8 cellular contexts compared by ENCODE assay signal in the genomic region with DNA sequence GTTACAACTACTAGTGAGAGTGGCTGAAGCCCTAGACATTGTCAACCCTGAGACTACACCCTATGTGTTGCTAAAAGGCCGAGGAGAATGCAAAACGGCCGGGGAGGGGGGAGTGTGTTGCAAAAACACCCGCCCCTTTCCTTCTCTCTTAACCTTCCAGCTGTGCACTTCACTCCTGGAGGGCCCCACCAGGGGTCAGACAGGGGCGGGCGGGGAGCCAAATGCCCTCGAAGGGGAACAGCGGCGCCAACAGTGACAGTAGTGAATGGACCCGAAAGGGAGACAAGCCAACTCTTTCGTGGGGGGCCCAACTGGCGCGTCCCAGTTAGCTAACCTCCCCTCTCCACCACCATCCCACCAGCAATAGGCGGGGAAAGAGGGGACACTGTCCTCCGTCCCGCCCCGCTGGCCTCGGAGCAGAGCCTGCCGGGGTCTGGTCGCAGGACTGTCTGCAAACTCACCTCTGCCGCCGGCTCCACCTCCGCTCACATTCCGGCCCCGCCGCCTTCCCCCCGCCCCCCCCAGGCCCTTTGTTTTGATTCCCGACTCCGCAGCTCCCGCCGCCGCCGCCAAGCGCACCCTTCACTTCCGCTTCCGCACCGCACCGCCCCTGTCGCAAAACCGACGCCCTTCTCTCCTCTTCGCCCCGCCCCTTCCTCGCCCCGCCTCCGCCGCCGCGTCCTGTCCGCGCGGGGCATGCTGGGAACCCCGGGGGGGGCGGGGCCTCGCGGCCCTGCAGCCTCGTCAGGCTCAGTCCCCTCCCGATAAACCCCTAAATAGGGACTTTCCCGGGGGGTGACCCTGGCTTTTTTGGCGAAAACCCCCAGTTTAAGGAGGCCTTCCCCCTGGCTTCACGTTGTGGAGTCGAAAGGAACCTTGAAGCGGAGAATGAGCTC. TPM values are rescaled to one million over a fixed set of nuclear protein-coding genes. Genes with fewer than 3 reads are reported as not detected.
DNase-seq lines count a peak whose midpoint lies in the region; ATAC-seq and TF ChIP-seq lines count a peak whose summit lies in the region.

A gene with protein sequence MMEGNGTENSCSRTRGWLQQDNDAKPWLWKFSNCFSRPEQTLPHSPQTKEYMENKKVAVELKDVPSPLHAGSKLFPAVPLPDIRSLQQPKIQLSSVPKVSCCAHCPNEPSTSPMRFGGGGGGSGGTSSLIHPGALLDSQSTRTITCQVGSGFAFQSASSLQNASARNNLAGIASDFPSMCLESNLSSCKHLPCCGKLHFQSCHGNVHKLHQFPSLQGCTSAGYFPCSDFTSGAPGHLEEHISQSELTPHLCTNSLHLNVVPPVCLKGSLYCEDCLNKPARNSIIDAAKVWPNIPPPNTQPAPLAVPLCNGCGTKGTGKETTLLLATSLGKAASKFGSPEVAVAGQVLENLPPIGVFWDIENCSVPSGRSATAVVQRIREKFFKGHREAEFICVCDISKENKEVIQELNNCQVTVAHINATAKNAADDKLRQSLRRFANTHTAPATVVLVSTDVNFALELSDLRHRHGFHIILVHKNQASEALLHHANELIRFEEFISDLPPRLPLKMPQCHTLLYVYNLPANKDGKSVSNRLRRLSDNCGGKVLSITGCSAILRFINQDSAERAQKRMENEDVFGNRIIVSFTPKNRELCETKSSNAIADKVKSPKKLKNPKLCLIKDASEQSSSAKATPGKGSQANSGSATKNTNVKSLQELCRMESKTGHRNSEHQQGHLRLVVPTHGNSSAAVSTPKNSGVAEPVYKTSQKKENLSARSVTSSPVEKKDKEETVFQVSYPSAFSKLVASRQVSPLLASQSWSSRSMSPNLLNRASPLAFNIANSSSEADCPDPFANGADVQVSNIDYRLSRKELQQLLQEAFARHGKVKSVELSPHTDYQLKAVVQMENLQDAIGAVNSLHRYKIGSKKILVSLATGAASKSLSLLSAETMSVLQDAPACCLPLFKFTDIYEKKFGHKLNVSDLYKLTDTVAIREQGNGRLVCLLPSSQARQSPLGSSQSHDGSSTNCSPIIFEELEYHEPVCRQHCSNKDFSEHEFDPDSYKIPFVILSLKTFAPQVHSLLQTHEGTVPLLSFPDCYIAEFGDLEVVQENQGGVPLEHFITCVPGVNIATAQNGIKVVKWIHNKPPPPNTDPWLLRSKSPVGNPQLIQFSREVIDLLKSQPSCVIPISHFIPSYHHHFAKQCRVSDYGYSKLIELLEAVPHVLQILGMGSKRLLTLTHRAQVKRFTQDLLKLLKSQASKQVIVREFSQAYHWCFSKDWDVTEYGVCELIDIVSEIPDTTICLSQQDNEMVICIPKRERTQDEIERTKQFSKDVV (N-terminal part only) (minus strand): TSS at position 598 of the 896 bp plus-strand sequence. CDS start 3,921 bp downstream, outside the sequence.

- H3K36me3 Mint-ChIP-seq in activated naive CD4-positive, alpha-beta T cell treated with anti-CD3 and anti-CD28 coated beads, Interleukin-2, amount 10 ng/mL, durations not matched to agents 7 days and 5 days: peaks cover 27% of the 10 kb centered on the region

- H3K27ac ChIP-seq in SK-N-MC (peak within 1 kb of the TSS; percentile 99), gastroesophageal sphincter (peak within 1 kb of the TSS; percentile 96 to 99 (median 98))

- no peaks in the 10 kb centered on the region for H3K9me3 Mint-ChIP-seq in activated naive CD4-positive, alpha-beta T cell treated with anti-CD3 and anti-CD28 coated beads, Interleukin-2, amount 10 ng/mL, durations not matched to agents 7 days and 5 days

- peaks cover 62% of the 10 kb centered on the region for H3K4me1 Mint-ChIP-seq in activated naive CD4-positive, alpha-beta T cell treated with anti-CD3 and anti-CD28 coated beads, Interleukin-2, amount 10 ng/mL, durations not matched to agents 7 days and 5 days

- no peaks in the 10 kb centered on the region for H3K9me3 ChIP-seq in SK-N-MC (ENCODE audit: low read depth, low read length)
- no peaks in the 10 kb centered on the region for H3K9me3 ChIP-seq in gastroesophageal sphincter

- peak; percentile 58 for ATAC-seq in HG02571 (IDR thresholded peaks at IDR 0.05; ENCODE audit: unreplicated experiment)
- ATAC-seq in gastroesophageal sphincter: peak; percentile 94

- peaks cover 10% of the 10 kb centered on the region for H3K27me3 Mint-ChIP-seq in activated naive CD4-positive, alpha-beta T cell treated with anti-CD3 and anti-CD28 coated beads, Interleukin-2, amount 10 ng/mL, durations not matched to agents 7 days and 5 days

- CTCF ChIA-PET in activated naive CD4-positive, alpha-beta T cell treated with anti-CD3 and anti-CD28 coated beads, Interleukin-2, amount 10 ng/mL, durations not matched to agents 7 days and 5 days (lab: Charles Lee): interaction anchor here (0.6 to 2.2 kb wide), 8 partner anchors 8 to 217 kb away, joined by 3 to 14 read pairs (median 4); no protein-coding TSS in a partner anchor

- WGBS in gastroesophageal sphincter (ENCODE audit: low coverage in 1 of 2), 2 donors: 0% methylated on average over 6 of the region's 63 CpGs; no CpG with 5 or more reads in 1 of the 2 donors

- peaks cover 5 to 33% (median 12%) of the 10 kb centered on the region in 3 donors for H3K4me1 ChIP-seq in gastroesophageal sphincter

- H3K27me3 ChIP-seq in GM06990 (replicated peaks; ENCODE audit: control insufficient read depth, insufficient read depth, low read length) (no peaks in the 10 kb centered on the region), gastroesophageal sphincter (no peaks in the 10 kb centered on the region)

- TF ChIP-seq CTCF in GM06990 (IDR thresholded peaks at IDR 0.05; ENCODE audit: insufficient read depth, low read length, poor library complexity, severe bottlenecking) (peak; percentile 65), gastroesophageal sphincter (IDR thresholded peaks at IDR 0.05) (peak in 3 of 4 experiments; percentile 29 to 36 (median 31))

- H3K9ac ChIP-seq in SK-N-MC (ENCODE audit: insufficient read length): peak within 1 kb of the TSS; percentile 100

- H3K27ac Mint-ChIP-seq in activated naive CD4-positive, alpha-beta T cell treated with anti-CD3 and anti-CD28 coated beads, Interleukin-2, amount 10 ng/mL, durations not matched to agents 7 days and 5 days: peak within 1 kb of the TSS; percentile 98

- no peak for TF ChIP-seq EP300 in gastroesophageal sphincter (IDR thresholded peaks at IDR 0.05)

- TF ChIP-seq POLR2A in gastroesophageal sphincter (IDR thresholded peaks at IDR 0.05): peak; percentile 90 to 97

- peak within 1 kb of the TSS; percentile 88 for H3K4me3 Mint-ChIP-seq in activated naive CD4-positive, alpha-beta T cell treated with anti-CD3 and anti-CD28 coated beads, Interleukin-2, amount 10 ng/mL, durations not matched to agents 7 days and 5 days

- DNase-seq in GM06990 (ENCODE audit: extremely low read depth, insufficient read length) (peak; percentile 97), NCI-H1048 (lab: John Stamatoyannopoulos, UW) (peak; percentile 66), SK-N-MC (ENCODE audit: low read depth, low spot score) (peak; percentile 51), nucleus accumbens (lab: John Stamatoyannopoulos, UW) (peak in 55 of 56 donors; percentile 66 to 100 (median 93)), superior temporal gyrus (ENCODE audit: extremely low spot score) (peak; percentile 92)
- peak; percentile 99 for DNase-seq in activated naive CD4-positive, alpha-beta T cell treated with anti-CD3 and anti-CD28 coated beads, Interleukin-2, amount 10 ng/mL, durations not matched to agents 7 days and 5 days

- peak within 1 kb of the TSS; percentile 76 for H3K4me3 ChIP-seq in GM06990 (replicated peaks; ENCODE audit: low read depth, low read length)
- peak within 1 kb of the TSS; percentile 99 for H3K4me3 ChIP-seq in SK-N-MC
- peak within 1 kb of the TSS; percentile 66 to 78 for H3K4me3 ChIP-seq in gastroesophageal sphincter

- H3K36me3 ChIP-seq in GM06990 (ENCODE audit: control insufficient read depth, insufficient read depth, low read length): no peaks in the 10 kb centered on the region
- H3K36me3 ChIP-seq in SK-N-MC (ENCODE audit: insufficient read depth, low read length): peaks cover 15% of the 10 kb centered on the region
- peaks cover 0 to 23% of the 10 kb centered on the region in 2 donors for H3K36me3 ChIP-seq in gastroesophageal sphincter

RNA-seq across cellular contexts. Expression of the gene that starts here (rescaled TPM):
- total RNA-seq in gastroesophageal sphincter: 10 to 100 TPM; 38.2 to 67.7 (median 53.3) TPM

Comparison
In these comparisons a context has a peak if more than half of its experiments do, and no peak if none do; other contexts are left out.
1. Peak in every context shown above with its lines: DNase-seq, ATAC-seq, H3K4me3 ChIP-seq and H3K27ac ChIP-seq.